ENCODE assay signal across 14 cellular contexts in the genomic region with DNA sequence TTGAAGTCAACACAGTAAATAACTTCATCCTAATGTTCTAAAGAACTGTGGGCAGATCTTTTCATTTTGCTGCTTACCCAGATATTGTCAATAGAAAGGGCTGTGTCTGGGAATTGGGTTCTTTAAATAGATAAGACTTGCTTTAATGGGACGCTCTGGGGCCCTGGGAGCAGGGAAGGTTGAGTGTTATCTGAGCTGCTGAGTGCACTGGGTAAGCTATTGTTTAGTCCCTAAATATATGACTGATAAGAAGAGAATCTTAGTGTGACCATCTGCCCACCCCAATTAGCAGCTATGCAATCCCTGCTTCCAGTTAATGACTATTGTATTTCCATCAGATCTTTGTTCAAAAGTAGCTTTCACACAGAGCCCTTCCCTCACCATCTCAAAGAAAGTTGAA. TPM values are rescaled to one million over a fixed set of nuclear protein-coding genes. Genes with fewer than 3 reads are reported as not detected.
"Had no signal": no experiment of that assay in that cellular context is flagged by ENCODE, and none has a peak within 500 bp of the region (broad histone marks: within the 10 kb centered on the region; RNA-seq: fewer than 3 reads in every experiment).

No MANE protein-coding gene starts in this region.

- H3K4me1 ChIP-seq: uterus had no signal

- H3K4me3 ChIP-seq: psoas muscle, right lobe of liver, tibial artery, uterus had no signal

- H3K36me3 Mint-ChIP-seq: T-cell had no signal

- H3K4me1 Mint-ChIP-seq: activated T-helper 17 cell treated with anti-CD3 and anti-CD28 coated beads, Interleukin-2, amount 50 U/mL, for 72 hours; T-cell had no signal

- H3K27ac ChIP-seq: psoas muscle, right lobe of liver, uterus had no signal

- H3K36me3 ChIP-seq: right lobe of liver, tibial artery, uterus had no signal

- ATAC-seq: activated T-helper 17 cell treated with anti-CD3 and anti-CD28 coated beads, Interleukin-2, amount 50 U/mL, for 72 hours; psoas muscle; right lobe of liver; stimulated activated naive B cell treated with anti-CD40 and anti-IgM and Interleukin-4, amounts not matched to agents 10 μg/mL and 1 μg/mL and 100 μg/mL, for 72 hours; T-cell had no signal

- H3K9me3 ChIP-seq: psoas muscle, right lobe of liver, tibial artery, uterus had no signal

- H3K9me3 Mint-ChIP-seq: activated T-helper 17 cell treated with anti-CD3 and anti-CD28 coated beads, Interleukin-2, amount 50 U/mL, for 72 hours; stimulated activated naive B cell treated with anti-CD40 and anti-IgM and Interleukin-4, amounts not matched to agents 10 μg/mL and 1 μg/mL and 100 μg/mL, for 72 hours had no signal

- H3K27ac Mint-ChIP-seq: activated T-helper 17 cell treated with anti-CD3 and anti-CD28 coated beads, Interleukin-2, amount 50 U/mL, for 72 hours; nephron progenitor cell; stimulated activated naive B cell treated with anti-CD40 and anti-IgM and Interleukin-4, amounts not matched to agents 10 μg/mL and 1 μg/mL and 100 μg/mL, for 72 hours; T-cell had no signal

- H3K4me3 Mint-ChIP-seq: activated T-helper 17 cell treated with anti-CD3 and anti-CD28 coated beads, Interleukin-2, amount 50 U/mL, for 72 hours; nephron progenitor cell; stimulated activated naive B cell treated with anti-CD40 and anti-IgM and Interleukin-4, amounts not matched to agents 10 μg/mL and 1 μg/mL and 100 μg/mL, for 72 hours; T-cell had no signal

- DNase-seq: activated CD4-positive, alpha-beta T cell treated with anti-CD3 and anti-CD28 coated beads for 1 hour; activated CD4-positive, alpha-beta T cell treated with anti-CD3 and anti-CD28 coated beads, Interleukin-2, amount 50 U/mL, for 4 hours; activated naive CD4-positive, alpha-beta T cell treated with Interleukin-2 at 50 U/mL for 16 hours; anterior cingulate cortex; dermis blood vessel endothelial cell; nephron progenitor cell; psoas muscle; right lobe of liver; stimulated activated naive B cell treated with anti-CD40 and anti-IgM and Interleukin-4, amounts not matched to agents 10 μg/mL and 1 μg/mL and 100 μg/mL, for 72 hours; T-cell; T-helper 9 cell; tibial artery; uterus had no signal

- H3K27me3 ChIP-seq: right lobe of liver, tibial artery, uterus had no signal

- H3K27me3 Mint-ChIP-seq: activated T-helper 17 cell treated with anti-CD3 and anti-CD28 coated beads, Interleukin-2, amount 50 U/mL, for 72 hours; stimulated activated naive B cell treated with anti-CD40 and anti-IgM and Interleukin-4, amounts not matched to agents 10 μg/mL and 1 μg/mL and 100 μg/mL, for 72 hours; T-cell had no signal

RNA-seq across cellular contexts. Expression of a gene that starts 44.4 kb away (rescaled TPM):
- total RNA-seq: activated T-helper 17 cell treated with anti-CD3 and anti-CD28 coated beads, Interleukin-2, amount 50 U/mL, for 72 hours had no signal
